Comparison of ENCODE assay signal across 9 cellular contexts in genomic region chr10:9294865-9295264, GRCh38.
A peak's percentile ranks its signal among the peaks of the same experiment; 100 is the strongest.
DNase-seq lines count a peak whose midpoint lies in the region; ATAC-seq and TF ChIP-seq lines count a peak whose summit lies in the region.
"Had no signal": no experiment of that assay in that cellular context is flagged by ENCODE, and none has a peak within 500 bp of the region (broad histone marks: within the 10 kb centered on the region; RNA-seq: fewer than 3 reads in every experiment).

No MANE protein-coding gene starts in this region.

- no peaks in the 10 kb centered on the region for H3K4me1 ChIP-seq in CD8-positive, alpha-beta T cell (ENCODE audit: insufficient read depth, low read length)
- H3K4me1 ChIP-seq: tibial nerve had no signal

- H3K36me3 Mint-ChIP-seq in activated CD4-positive, alpha-beta memory T cell treated with anti-CD3 and anti-CD28 coated beads for 36 hours: no peaks in the 10 kb centered on the region
- no peaks in the 10 kb centered on the region for H3K36me3 Mint-ChIP-seq in activated CD4-positive, alpha-beta memory T cell treated with anti-CD3 and anti-CD28 coated beads, Interleukin-2, amount 10 ng/mL, durations not matched to agents 7 days and 5 days (ENCODE audit: low read depth)
- H3K36me3 Mint-ChIP-seq in natural killer cell treated with Interleukin-12 subunit alpha and Interleukin-12 subunit beta and Interleukin-15 and Interleukin-18, amount 100 ng/mL, for 72 hours: no peaks in the 10 kb centered on the region
- no peaks in the 10 kb centered on the region for H3K36me3 Mint-ChIP-seq in CD8-positive, alpha-beta T cell
- no peaks in the 10 kb centered on the region for H3K36me3 Mint-ChIP-seq in chondrocyte (ENCODE audit: low read depth)

- POLR2A ChIA-PET in activated CD4-positive, alpha-beta memory T cell treated with anti-CD3 and anti-CD28 coated beads for 36 hours (lab: Charles Lee): no interaction called here
- POLR2A ChIA-PET in activated CD4-positive, alpha-beta memory T cell treated with anti-CD3 and anti-CD28 coated beads, Interleukin-2, amount 10 ng/mL, durations not matched to agents 7 days and 5 days (lab: Charles Lee): no interaction called here
- POLR2A ChIA-PET in CD8-positive, alpha-beta T cell (lab: Charles Lee): no interaction called here

- H3K27me3 Mint-ChIP-seq in activated CD4-positive, alpha-beta memory T cell treated with anti-CD3 and anti-CD28 coated beads for 36 hours: peaks cover 9% of the 10 kb centered on the region
- peaks cover 2% of the 10 kb centered on the region for H3K27me3 Mint-ChIP-seq in activated CD4-positive, alpha-beta memory T cell treated with anti-CD3 and anti-CD28 coated beads, Interleukin-2, amount 10 ng/mL, durations not matched to agents 7 days and 5 days
- peaks cover 3 to 12% of the 10 kb centered on the region in 2 donors for H3K27me3 Mint-ChIP-seq in natural killer cell treated with Interleukin-12 subunit alpha and Interleukin-12 subunit beta and Interleukin-15 and Interleukin-18, amount 100 ng/mL, for 72 hours
- peaks cover 3% of the 10 kb centered on the region for H3K27me3 Mint-ChIP-seq in CD8-positive, alpha-beta T cell (ENCODE audit: low read depth)
- H3K27me3 Mint-ChIP-seq in chondrocyte (ENCODE audit: low read depth): peaks cover 17% of the 10 kb centered on the region

- no peak overlapping the region for H3K27ac ChIP-seq in CD8-positive, alpha-beta T cell (ENCODE audit: low read depth, low read length)
- H3K27ac ChIP-seq: tibial nerve had no signal

- CTCF ChIA-PET in activated CD4-positive, alpha-beta memory T cell treated with anti-CD3 and anti-CD28 coated beads for 36 hours (lab: Charles Lee): interaction anchor here (1.5 to 2.8 kb wide), 2 partner anchors 9 to 1769 kb away, joined by 5 to 11 read pairs; no protein-coding TSS in a partner anchor
- CTCF ChIA-PET in activated CD4-positive, alpha-beta memory T cell treated with anti-CD3 and anti-CD28 coated beads, Interleukin-2, amount 10 ng/mL, durations not matched to agents 7 days and 5 days (lab: Charles Lee): no interaction called here
- CTCF ChIA-PET in CD8-positive, alpha-beta T cell (lab: Charles Lee): interaction anchor here (1.4 kb wide), 1 partner anchor 8 kb away, joined by 5 read pairs; no protein-coding TSS in a partner anchor

- no peak overlapping the region for H3K4me3 Mint-ChIP-seq in activated CD4-positive, alpha-beta memory T cell treated with anti-CD3 and anti-CD28 coated beads for 36 hours
- no peak overlapping the region for H3K4me3 Mint-ChIP-seq in activated CD4-positive, alpha-beta memory T cell treated with anti-CD3 and anti-CD28 coated beads, Interleukin-2, amount 10 ng/mL, durations not matched to agents 7 days and 5 days
- peak overlapping the region; percentile 16 for H3K4me3 Mint-ChIP-seq in natural killer cell treated with Interleukin-12 subunit alpha and Interleukin-12 subunit beta and Interleukin-15 and Interleukin-18, amount 100 ng/mL, for 72 hours
- no peak overlapping the region for H3K4me3 Mint-ChIP-seq in CD8-positive, alpha-beta T cell
- no peak overlapping the region for H3K4me3 Mint-ChIP-seq in chondrocyte (ENCODE audit: unreplicated experiment)

- H3K27me3 ChIP-seq in CD8-positive, alpha-beta T cell (ENCODE audit: insufficient read depth, low read length): no peaks in the 10 kb centered on the region
- H3K27me3 ChIP-seq: tibial nerve had no signal

- H3K4me3 ChIP-seq in CD8-positive, alpha-beta T cell (ENCODE audit: low read depth, low read length): no peak overlapping the region
- H3K4me3 ChIP-seq: tibial nerve had no signal

- no peak for TF ChIP-seq CTCF in CD8-positive, alpha-beta T cell (IDR thresholded peaks at IDR 0.05)
- TF ChIP-seq CTCF in chondrocyte (IDR thresholded peaks at IDR 0.05): no peak

- intact Hi-C loops in activated CD4-positive, alpha-beta memory T cell treated with anti-CD3 and anti-CD28 coated beads for 36 hours (cut with micrococcal nuclease): loop anchor here (1.0 to 10.0 kb wide), 3 partner anchors 66 to 270 kb away; no protein-coding TSS in a partner anchor
- intact Hi-C loops in CD8-positive, alpha-beta T cell (cut with DNase I, micrococcal nuclease): no loop called here

- H3K27ac Mint-ChIP-seq in activated CD4-positive, alpha-beta memory T cell treated with anti-CD3 and anti-CD28 coated beads for 36 hours: peak overlapping the region; percentile 73
- no peak overlapping the region for H3K27ac Mint-ChIP-seq in activated CD4-positive, alpha-beta memory T cell treated with anti-CD3 and anti-CD28 coated beads, Interleukin-2, amount 10 ng/mL, durations not matched to agents 7 days and 5 days
- peak overlapping the region; percentile 47 to 65 for H3K27ac Mint-ChIP-seq in natural killer cell treated with Interleukin-12 subunit alpha and Interleukin-12 subunit beta and Interleukin-15 and Interleukin-18, amount 100 ng/mL, for 72 hours
- H3K27ac Mint-ChIP-seq in CD8-positive, alpha-beta T cell: no peak overlapping the region
- no peak overlapping the region for H3K27ac Mint-ChIP-seq in chondrocyte (ENCODE audit: unreplicated experiment)

- no peaks in the 10 kb centered on the region for H3K9me3 Mint-ChIP-seq in activated CD4-positive, alpha-beta memory T cell treated with anti-CD3 and anti-CD28 coated beads for 36 hours
- no peaks in the 10 kb centered on the region for H3K9me3 Mint-ChIP-seq in activated CD4-positive, alpha-beta memory T cell treated with anti-CD3 and anti-CD28 coated beads, Interleukin-2, amount 10 ng/mL, durations not matched to agents 7 days and 5 days
- no peaks in the 10 kb centered on the region for H3K9me3 Mint-ChIP-seq in natural killer cell treated with Interleukin-12 subunit alpha and Interleukin-12 subunit beta and Interleukin-15 and Interleukin-18, amount 100 ng/mL, for 72 hours
- no peaks in the 10 kb centered on the region for H3K9me3 Mint-ChIP-seq in CD8-positive, alpha-beta T cell
- no peaks in the 10 kb centered on the region for H3K9me3 Mint-ChIP-seq in chondrocyte (ENCODE audit: low read depth)

- ATAC-seq in GM21786 (IDR thresholded peaks at IDR 0.05; ENCODE audit: unreplicated experiment) (peak; percentile 82), HG03457 (IDR thresholded peaks at IDR 0.05; ENCODE audit: unreplicated experiment) (peak; percentile 90)
- peak; percentile 87 to 89 for ATAC-seq in natural killer cell treated with Interleukin-12 subunit alpha and Interleukin-12 subunit beta and Interleukin-15 and Interleukin-18, amount 100 ng/mL, for 72 hours
- no peak for ATAC-seq in CD8-positive, alpha-beta T cell

- peaks cover 21% of the 10 kb centered on the region for H3K4me1 Mint-ChIP-seq in activated CD4-positive, alpha-beta memory T cell treated with anti-CD3 and anti-CD28 coated beads for 36 hours (ENCODE audit: low read depth)
- H3K4me1 Mint-ChIP-seq in activated CD4-positive, alpha-beta memory T cell treated with anti-CD3 and anti-CD28 coated beads, Interleukin-2, amount 10 ng/mL, durations not matched to agents 7 days and 5 days: peaks cover 18% of the 10 kb centered on the region
- peaks cover 8 to 12% of the 10 kb centered on the region in 2 donors for H3K4me1 Mint-ChIP-seq in natural killer cell treated with Interleukin-12 subunit alpha and Interleukin-12 subunit beta and Interleukin-15 and Interleukin-18, amount 100 ng/mL, for 72 hours (ENCODE audit: low read depth in 2 of 2)
- peaks cover 11% of the 10 kb centered on the region for H3K4me1 Mint-ChIP-seq in CD8-positive, alpha-beta T cell (ENCODE audit: low read depth)
- H3K4me1 Mint-ChIP-seq in chondrocyte (ENCODE audit: low read depth): no peaks in the 10 kb centered on the region

- no peak for DNase-seq in activated CD4-positive, alpha-beta memory T cell treated with anti-CD3 and anti-CD28 coated beads for 36 hours
- no peak for DNase-seq in activated CD4-positive, alpha-beta memory T cell treated with anti-CD3 and anti-CD28 coated beads, Interleukin-2, amount 10 ng/mL, durations not matched to agents 7 days and 5 days
- no peak for DNase-seq in natural killer cell treated with Interleukin-12 subunit alpha and Interleukin-12 subunit beta and Interleukin-15 and Interleukin-18, amount 100 ng/mL, for 72 hours (ENCODE audit: low spot score)
- DNase-seq in CD8-positive, alpha-beta T cell: no peak
- no peak for DNase-seq in chondrocyte (ENCODE audit: low spot score)
- DNase-seq in stimulated activated CD4-positive, alpha-beta T cell treated with anti-CD3 and anti-CD28 coated beads, Interleukin-1b, Interleukin-23, amount 100 ng/mL, for 48 hours: no peak

- H3K9me3 ChIP-seq in CD8-positive, alpha-beta T cell (ENCODE audit: low read length): no peaks in the 10 kb centered on the region
- H3K9me3 ChIP-seq: tibial nerve had no signal

- H3K36me3 ChIP-seq in CD8-positive, alpha-beta T cell (ENCODE audit: insufficient read depth, low read length): no peaks in the 10 kb centered on the region
- H3K36me3 ChIP-seq: tibial nerve had no signal

Comparison
In these comparisons a context has a peak if more than half of its experiments do, and no peak if none do; other contexts are left out.
1. H3K27ac Mint-ChIP-seq: peak in activated CD4-positive, alpha-beta memory T cell treated with anti-CD3 and anti-CD28 coated beads for 36 hours (single experiment) and natural killer cell treated with Interleukin-12 subunit alpha and Interleukin-12 subunit beta and Interleukin-15 and Interleukin-18, amount 100 ng/mL, for 72 hours (2 of 2); none in activated CD4-positive, alpha-beta memory T cell treated with anti-CD3 and anti-CD28 coated beads, Interleukin-2, amount 10 ng/mL, durations not matched to agents 7 days and 5 days (single experiment), CD8-positive, alpha-beta T cell (single experiment) and chondrocyte (single experiment).